ENCODE assay signal across 25 cellular contexts in genomic region chr15:23516866-23517265, GRCh38.
"Had no signal": no experiment of that assay in that cellular context is flagged by ENCODE, and none has a peak within 500 bp of the region (broad histone marks: within the 10 kb centered on the region; RNA-seq: fewer than 3 reads in every experiment).

No MANE protein-coding gene starts in this region.

- H3K36me3 Mint-ChIP-seq: immature natural killer cell; memory B cell; naive B cell; natural killer cell treated with Interleukin-12 subunit alpha and Interleukin-12 subunit beta and Interleukin-15 and Interleukin-18, amount 100 ng/mL, for 72 hours; stimulated activated effector memory CD8-positive, alpha-beta T cell treated with anti-CD3 and anti-CD28 coated beads, Interleukin-12 subunit alpha, Interleukin-12 subunit beta, amount 100 ng/mL, for 72 hours had no signal

- H3K27ac ChIP-seq: gastrocnemius medialis, heart right ventricle, lower lobe of right lung, neutrophil, pancreas, right atrium auricular region, sigmoid colon, thoracic aorta, tibial nerve, upper lobe of left lung had no signal

- ATAC-seq: gastrocnemius medialis; heart right ventricle; left ventricle myocardium superior; lower lobe of right lung; mucosa of descending colon; natural killer cell treated with Interleukin-12 subunit alpha and Interleukin-12 subunit beta and Interleukin-15 and Interleukin-18, amount 100 ng/mL, for 72 hours; pancreas; stimulated activated effector memory CD8-positive, alpha-beta T cell treated with anti-CD3 and anti-CD28 coated beads, Interleukin-12 subunit alpha, Interleukin-12 subunit beta, amount 100 ng/mL, for 72 hours; stimulated activated naive CD8-positive, alpha-beta T cell treated with anti-CD3 and anti-CD28 coated beads, Interleukin-15, Interleukin-2, amounts not matched to agents 100 U/mL and 50 U/mL, for 24 hours had no signal

- H3K4me1 ChIP-seq: gastrocnemius medialis, heart right ventricle, lower lobe of right lung, pancreas, right atrium auricular region, sigmoid colon, tibial nerve, upper lobe of left lung had no signal

- H3K4me3 ChIP-seq: dorsolateral prefrontal cortex, gastrocnemius medialis, heart right ventricle, lower lobe of right lung, mucosa of descending colon, pancreas, right atrium auricular region, sigmoid colon, thoracic aorta, tibial nerve, upper lobe of left lung had no signal

- H3K9me3 Mint-ChIP-seq: stimulated activated effector memory CD8-positive, alpha-beta T cell treated with anti-CD3 and anti-CD28 coated beads, Interleukin-12 subunit alpha, Interleukin-12 subunit beta, amount 100 ng/mL, for 72 hours had no signal

- H3K9me3 ChIP-seq: gastrocnemius medialis, lower lobe of right lung, mucosa of descending colon, neutrophil, pancreas, right atrium auricular region, sigmoid colon, thoracic aorta, tibial nerve, upper lobe of left lung had no signal

- H3K27me3 ChIP-seq: gastrocnemius medialis, heart right ventricle, neutrophil, pancreas, right atrium auricular region, sigmoid colon, tibial nerve, upper lobe of left lung had no signal

- H3K4me1 Mint-ChIP-seq: immature natural killer cell; memory B cell; naive B cell; neural crest cell; stimulated activated effector memory CD8-positive, alpha-beta T cell treated with anti-CD3 and anti-CD28 coated beads, Interleukin-12 subunit alpha, Interleukin-12 subunit beta, amount 100 ng/mL, for 72 hours had no signal

- H3K27me3 Mint-ChIP-seq: natural killer cell treated with Interleukin-12 subunit alpha and Interleukin-12 subunit beta and Interleukin-15 and Interleukin-18, amount 100 ng/mL, for 72 hours; progenitor cell of endocrine pancreas had no signal

- H3K36me3 ChIP-seq: gastrocnemius medialis, heart right ventricle, lower lobe of right lung, neutrophil, pancreas, right atrium auricular region, sigmoid colon, thoracic aorta, tibial nerve, upper lobe of left lung had no signal

- H3K4me3 Mint-ChIP-seq: immature natural killer cell; memory B cell; naive B cell; natural killer cell treated with Interleukin-12 subunit alpha and Interleukin-12 subunit beta and Interleukin-15 and Interleukin-18, amount 100 ng/mL, for 72 hours; neural crest cell; stimulated activated effector memory CD8-positive, alpha-beta T cell treated with anti-CD3 and anti-CD28 coated beads, Interleukin-12 subunit alpha, Interleukin-12 subunit beta, amount 100 ng/mL, for 72 hours had no signal

- DNase-seq: effector CD4-positive, alpha-beta T cell; gastrocnemius medialis; heart right ventricle; hippocampal formation; immature natural killer cell; left ventricle myocardium superior; lower lobe of right lung; mucosa of descending colon; naive B cell; pancreas; sigmoid colon; stimulated activated CD4-positive, alpha-beta T cell treated with anti-CD3 and anti-CD28 coated beads, Interleukin-2, amount 100 ng/mL, for 24 hours; stimulated activated CD4-positive, alpha-beta T cell treated with anti-CD3 and anti-CD28 coated beads, Interleukin-4, amount 100 ng/mL, for 24 hours; stimulated activated naive CD8-positive, alpha-beta T cell treated with anti-CD3 and anti-CD28 coated beads, Interleukin-15, Interleukin-2, amounts not matched to agents 100 U/mL and 50 U/mL, for 24 hours; upper lobe of left lung had no signal
